In the genomic region with DNA sequence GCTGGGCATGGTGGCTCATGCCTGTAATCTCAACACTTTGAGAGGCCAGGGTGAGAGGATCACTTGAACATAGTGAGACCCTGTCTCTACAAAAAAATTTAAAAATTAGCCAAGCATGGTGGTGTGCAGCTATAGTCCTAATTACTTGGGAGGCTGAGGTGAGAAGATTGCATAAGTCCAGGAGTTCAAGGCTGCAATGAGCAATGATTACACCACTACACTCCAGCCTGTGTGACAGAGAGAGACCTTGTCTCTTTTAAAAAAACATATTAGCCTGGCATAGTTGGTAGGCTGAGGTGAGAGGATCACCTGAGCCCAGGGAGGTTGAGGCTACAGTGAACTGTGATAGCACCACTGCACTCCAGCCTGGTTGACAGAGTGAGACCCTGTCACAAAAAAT, we compare ENCODE assay signal across 28 cellular contexts.
"Had no signal": no experiment of that assay in that cellular context is flagged by ENCODE, and none has a peak within 500 bp of the region (broad histone marks: within the 10 kb centered on the region; RNA-seq: fewer than 3 reads in every experiment).

No MANE protein-coding gene starts in this region.

- H3K4me3 ChIP-seq: lung, mucosa of descending colon, prostate gland, skin epidermis, suprapubic skin, transverse colon, vagina had no signal

- H3K27ac ChIP-seq: prostate gland, skin epidermis, suprapubic skin, transverse colon, vagina had no signal

- H3K27me3 Mint-ChIP-seq: effector memory CD8-positive, alpha-beta T cell; memory B cell; naive B cell; natural killer cell treated with Interleukin-12 subunit alpha and Interleukin-12 subunit beta and Interleukin-15 and Interleukin-18, amount 100 ng/mL, for 72 hours; stimulated activated naive CD8-positive, alpha-beta T cell treated with anti-CD3 and anti-CD28 coated beads, Interleukin-15, amount 100 ng/mL, for 72 hours had no signal

- H3K4me1 Mint-ChIP-seq: neural crest cell; stimulated activated naive CD8-positive, alpha-beta T cell treated with anti-CD3 and anti-CD28 coated beads, Interleukin-15, amount 100 ng/mL, for 72 hours had no signal

- H3K9me3 Mint-ChIP-seq: effector memory CD8-positive, alpha-beta T cell; immature natural killer cell; memory B cell; naive B cell; natural killer cell treated with Interleukin-12 subunit alpha and Interleukin-12 subunit beta and Interleukin-15 and Interleukin-18, amount 100 ng/mL, for 72 hours; neural crest cell; stimulated activated naive CD8-positive, alpha-beta T cell treated with anti-CD3 and anti-CD28 coated beads, Interleukin-15, amount 100 ng/mL, for 72 hours had no signal

- H3K27me3 ChIP-seq: suprapubic skin, transverse colon, vagina had no signal

- H3K9me3 ChIP-seq: mucosa of descending colon, prostate gland, suprapubic skin, transverse colon, vagina had no signal

- DNase-seq: cortex of kidney; effector memory CD8-positive, alpha-beta T cell; hypothalamus; immature natural killer cell; islet precursor cell; kidney glomerular epithelial cell; left colon; left ventricle myocardium superior; mucosa of descending colon; naive B cell; right cardiac atrium; stimulated activated CD4-positive, alpha-beta T cell treated with anti-CD3 and anti-CD28 coated beads, Interleukin-15, amount 100 ng/mL, for 24 hours; stimulated activated CD4-positive, alpha-beta T cell treated with anti-CD3 and anti-CD28 coated beads, Interleukin-2, amount 100 ng/mL, for 48 hours; stimulated activated CD8-positive, alpha-beta memory T cell treated with anti-CD3 and anti-CD28 coated beads, Interleukin-4, amount 100 ng/mL, for 48 hours; stimulated activated naive CD4-positive, alpha-beta T cell; stimulated activated naive CD8-positive, alpha-beta T cell treated with anti-CD3 and anti-CD28 coated beads, Interleukin-15, amount 100 ng/mL, for 72 hours; transverse colon had no signal

- H3K27ac Mint-ChIP-seq: mesothelial cell of epicardium; stimulated activated naive CD8-positive, alpha-beta T cell treated with anti-CD3 and anti-CD28 coated beads, Interleukin-15, amount 100 ng/mL, for 72 hours had no signal

- H3K36me3 Mint-ChIP-seq: natural killer cell treated with Interleukin-12 subunit alpha and Interleukin-12 subunit beta and Interleukin-15 and Interleukin-18, amount 100 ng/mL, for 72 hours had no signal

- FAIRE-seq: endometrium, frontal cortex had no signal

- H3K4me3 Mint-ChIP-seq: effector memory CD8-positive, alpha-beta T cell; immature natural killer cell; memory B cell; mesothelial cell of epicardium; naive B cell; natural killer cell treated with Interleukin-12 subunit alpha and Interleukin-12 subunit beta and Interleukin-15 and Interleukin-18, amount 100 ng/mL, for 72 hours; neural crest cell; stimulated activated naive CD8-positive, alpha-beta T cell treated with anti-CD3 and anti-CD28 coated beads, Interleukin-15, amount 100 ng/mL, for 72 hours had no signal

- H3K36me3 ChIP-seq: prostate gland had no signal

- ATAC-seq: effector memory CD8-positive, alpha-beta T cell; left colon; left ventricle myocardium superior; mucosa of descending colon; natural killer cell treated with Interleukin-12 subunit alpha and Interleukin-12 subunit beta and Interleukin-15 and Interleukin-18, amount 100 ng/mL, for 72 hours; right cardiac atrium; stimulated activated naive CD8-positive, alpha-beta T cell treated with anti-CD3 and anti-CD28 coated beads, Interleukin-15, amount 100 ng/mL, for 72 hours had no signal
